2 cellular contexts compared by ENCODE assay signal in the genomic region with DNA sequence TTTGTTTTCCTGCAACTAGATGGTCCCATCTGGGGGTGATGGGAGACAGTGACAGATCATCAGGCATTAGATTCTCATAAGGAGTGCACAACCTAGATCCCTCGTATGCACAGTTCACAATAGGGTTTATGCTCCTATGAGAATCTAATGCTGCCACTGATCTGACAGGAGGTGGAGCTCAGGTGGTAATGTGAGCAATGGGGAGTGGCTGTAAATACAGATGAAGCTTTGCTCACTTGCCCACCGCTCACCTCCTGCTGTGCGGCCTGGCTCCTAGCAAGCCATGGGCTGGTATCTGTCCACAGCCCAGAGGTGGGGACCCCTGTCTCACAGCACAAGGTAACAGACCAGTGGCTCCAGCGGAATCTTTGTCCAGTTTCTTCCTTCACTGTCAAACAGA.
DNase-seq lines count a peak whose midpoint lies in the region; TF ChIP-seq lines count a peak whose summit lies in the region.
"Not testable (repeated sequence)": the region's sequence is repeated elsewhere in the genome, so short reads cannot be mapped to it uniquely, and the experiment has no call there.

No MANE protein-coding gene starts in this region.

- H3K79me1 ChIP-seq in neuronal stem cell (ENCODE audit: low read depth, low read length): not testable (repeated sequence)

- not testable (repeated sequence) for H3K4me1 ChIP-seq in HEK293 (ENCODE audit: control insufficient read depth, insufficient read depth, low read length); neuronal stem cell (ENCODE audit: control insufficient read depth in 2 of 2, insufficient read depth in 1 of 2, low read depth in 1 of 2, low read length in 2 of 2)

- H4K91ac ChIP-seq in neuronal stem cell (ENCODE audit: low read depth, low read length, poor library complexity): not testable (repeated sequence)

- H2BK12ac ChIP-seq in neuronal stem cell (ENCODE audit: low read length): not testable (repeated sequence)

- not testable (repeated sequence) for H3K18ac ChIP-seq in neuronal stem cell (ENCODE audit: low read length)

- not testable (repeated sequence) for H3K27me3 ChIP-seq in neuronal stem cell (ENCODE audit: control insufficient read depth in 3 of 3, insufficient read depth in 3 of 3, low read depth in 1 of 3, low read length in 3 of 3)

- not testable (repeated sequence) for H3K14ac ChIP-seq in neuronal stem cell (ENCODE audit: low read length)

- POLR2A ChIA-PET in HEK293 (lab: Yijun Ruan, JAX): not testable (repeated sequence)

- not testable (repeated sequence) for H3K36me3 ChIP-seq in HEK293 (ENCODE audit: control insufficient read depth in 2 of 2, insufficient read depth in 1 of 2, low read length in 2 of 2); neuronal stem cell (replicated peaks in 1 of 2; ENCODE audit: control insufficient read depth in 2 of 2, insufficient read depth in 2 of 2, low read length in 2 of 2)

- H3K9ac ChIP-seq in neuronal stem cell (ENCODE audit: low read depth, low read length, poor library complexity): not testable (repeated sequence)

- H2BK15ac ChIP-seq in neuronal stem cell (ENCODE audit: low read length): not testable (repeated sequence)

- not testable (repeated sequence) for TF ChIP-seq CTCF in HEK293 (tag by site-specific recombination; IDR thresholded peaks at IDR 0.05)

- not testable (repeated sequence) for H2AK5ac ChIP-seq in neuronal stem cell (ENCODE audit: low read depth, low read length)

- not testable (repeated sequence) for H2BK120ac ChIP-seq in neuronal stem cell (ENCODE audit: low read depth, low read length)

- not testable (repeated sequence) for H3K27ac ChIP-seq in HEK293 (ENCODE audit: extremely low read depth, low read depth, low read length); neuronal stem cell (replicated peaks; ENCODE audit: low read length)

- not testable (repeated sequence) for H3K9me3 ChIP-seq in HEK293 (ENCODE audit: control insufficient read depth, insufficient read depth, low read depth, low read length); neuronal stem cell (replicated peaks in 1 of 2; ENCODE audit: control insufficient read depth in 2 of 2, insufficient read depth in 1 of 2, low read depth in 1 of 2, low read length in 2 of 2)

- H4K8ac ChIP-seq in neuronal stem cell (ENCODE audit: low read depth, low read length): not testable (repeated sequence)

- no CpG with 5 or more reads among the region's 4 CpGs for WGBS in neuronal stem cell (ENCODE audit: extremely low coverage in 2 of 2, insufficient read length in 2 of 2, insufficient replicate concordance in 1 of 2), 2 donors

- not testable (repeated sequence) for H2AFZ ChIP-seq in neuronal stem cell (ENCODE audit: low read length)

- CTCF ChIA-PET in HEK293 (lab: Yijun Ruan, JAX): not testable (repeated sequence)

- H3K4me2 ChIP-seq in neuronal stem cell (ENCODE audit: insufficient read depth, low read length, poor library complexity, severe bottlenecking): not testable (repeated sequence)

- peak overlapping the region; percentile 37 for H3K23ac ChIP-seq in neuronal stem cell (ENCODE audit: low read depth, low read length, poor library complexity)

- not testable (repeated sequence) for DNase-seq in neuronal stem cell (ENCODE audit: low spot score)

- not testable (repeated sequence) for H3K4me3 ChIP-seq in HEK293 (ENCODE audit: low read depth, low read length); neuronal stem cell (ENCODE audit: low read length in 2 of 2)

- not testable (repeated sequence) for H3K4ac ChIP-seq in neuronal stem cell (ENCODE audit: low read length)

- H2BK5ac ChIP-seq in neuronal stem cell (ENCODE audit: low read length): not testable (repeated sequence)

TF ChIP-seq in HEK293, 187 proteins besides CTCF, POLR2A, EP300 and RAD21:
- peak; percentile 98 for TF ChIP-seq ZNF610 (tag by site-specific recombination; IDR thresholded peaks at IDR 0.05; ENCODE audit: borderline replicate concordance)
